In genomic region chr18:69031571-69032451, GRCh38 we compare ENCODE assay signal across 25 cellular contexts.
"Had no signal": no experiment of that assay in that cellular context is flagged by ENCODE, and none has a peak within 500 bp of the region (broad histone marks: within the 10 kb centered on the region; RNA-seq: fewer than 3 reads in every experiment).

No MANE protein-coding gene starts in this region.

- H3K27me3 Mint-ChIP-seq: dendritic cell treated with granulocyte-macrophage colony-stimulating factor and Interleukin-4, amounts not matched to agents 40 ng/mL and 50 ng/mL, for 4 days had no signal

- H3K4me3 Mint-ChIP-seq: dendritic cell treated with granulocyte-macrophage colony-stimulating factor and Interleukin-4, amounts not matched to agents 40 ng/mL and 50 ng/mL, for 4 days; endodermal cell; naive thymus-derived CD4-positive, alpha-beta T cell; nephron; neural progenitor cell; stimulated activated effector memory CD8-positive, alpha-beta T cell treated with anti-CD3 and anti-CD28 coated beads, Interleukin-12 subunit alpha, Interleukin-12 subunit beta, amount 100 ng/mL, for 72 hours had no signal

- DNase-seq: colonic mucosa; effector CD8-positive, alpha-beta T cell; endodermal cell; foreskin keratinocyte; heart left ventricle; hippocampal formation; left cardiac atrium; left lung; mesenchymal stem cell; midbrain; naive thymus-derived CD4-positive, alpha-beta T cell; posterior cingulate gyrus; psoas muscle; right cardiac atrium; sigmoid colon; stimulated activated CD4-positive, alpha-beta T cell treated with anti-CD3 and anti-CD28 coated beads, Interleukin-2, amount 100 ng/mL, for 24 hours; stimulated activated CD4-positive, alpha-beta T cell treated with anti-CD3 and anti-CD28 coated beads, Interleukin-4, amount 100 ng/mL, for 24 hours; stimulated activated naive CD8-positive, alpha-beta T cell treated with anti-CD3 and anti-CD28 coated beads, Interleukin-15, Interleukin-2, amounts not matched to agents 100 U/mL and 50 U/mL, for 24 hours; testis; tibial artery; upper lobe of left lung had no signal

- H3K27ac Mint-ChIP-seq: dendritic cell treated with granulocyte-macrophage colony-stimulating factor and Interleukin-4, amounts not matched to agents 40 ng/mL and 50 ng/mL, for 4 days; endodermal cell; naive thymus-derived CD4-positive, alpha-beta T cell; nephron; neural progenitor cell; stimulated activated effector memory CD8-positive, alpha-beta T cell treated with anti-CD3 and anti-CD28 coated beads, Interleukin-12 subunit alpha, Interleukin-12 subunit beta, amount 100 ng/mL, for 72 hours had no signal

- H3K36me3 Mint-ChIP-seq: naive thymus-derived CD4-positive, alpha-beta T cell; neural progenitor cell; stimulated activated effector memory CD8-positive, alpha-beta T cell treated with anti-CD3 and anti-CD28 coated beads, Interleukin-12 subunit alpha, Interleukin-12 subunit beta, amount 100 ng/mL, for 72 hours had no signal

- H3K4me1 Mint-ChIP-seq: endodermal cell; naive thymus-derived CD4-positive, alpha-beta T cell; nephron; neural progenitor cell; stimulated activated effector memory CD8-positive, alpha-beta T cell treated with anti-CD3 and anti-CD28 coated beads, Interleukin-12 subunit alpha, Interleukin-12 subunit beta, amount 100 ng/mL, for 72 hours had no signal

- H3K9me3 Mint-ChIP-seq: dendritic cell treated with granulocyte-macrophage colony-stimulating factor and Interleukin-4, amounts not matched to agents 40 ng/mL and 50 ng/mL, for 4 days; endodermal cell; naive thymus-derived CD4-positive, alpha-beta T cell; nephron; neural progenitor cell; stimulated activated effector memory CD8-positive, alpha-beta T cell treated with anti-CD3 and anti-CD28 coated beads, Interleukin-12 subunit alpha, Interleukin-12 subunit beta, amount 100 ng/mL, for 72 hours had no signal
